ENCODE assay signal across 12 cellular contexts in the genomic region with DNA sequence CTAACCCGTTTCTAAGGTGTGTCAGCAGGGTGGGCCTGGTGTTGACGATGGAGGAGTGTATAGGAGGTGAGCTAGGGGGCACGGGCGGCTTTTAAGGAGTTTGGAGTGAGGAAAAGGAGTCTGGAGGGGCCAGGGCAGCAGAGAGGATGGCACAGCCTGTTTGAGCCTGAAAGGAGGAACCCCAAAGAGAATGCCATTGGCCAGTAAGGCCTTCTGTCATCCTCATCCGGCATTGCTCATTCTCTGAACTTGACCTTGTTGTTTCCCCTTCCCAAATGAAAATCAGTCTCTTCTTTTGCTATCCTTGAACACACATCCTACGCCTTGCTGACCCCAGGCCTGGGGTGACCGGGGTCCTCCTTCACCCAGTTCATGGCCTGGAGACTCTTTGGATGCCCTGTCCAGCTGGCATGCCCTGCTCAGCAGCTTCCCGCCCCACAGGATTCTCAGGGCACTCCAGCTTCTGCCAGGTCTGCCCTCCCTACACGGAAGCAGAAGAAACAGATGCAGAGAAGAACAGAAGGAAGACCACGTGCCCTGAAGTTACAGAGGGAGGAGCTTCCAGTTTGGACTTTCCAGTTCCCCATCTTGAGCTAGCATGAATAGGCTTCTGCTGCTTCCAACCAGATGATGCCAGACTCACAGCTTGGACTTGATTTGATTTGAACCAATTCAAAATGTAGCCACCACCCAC. TPM values are rescaled to one million over a fixed set of nuclear protein-coding genes. Genes with fewer than 3 reads are reported as not detected.
DNase-seq lines count a peak whose midpoint lies in the region; ATAC-seq, FAIRE-seq and TF ChIP-seq lines count a peak whose summit lies in the region.
"Had no signal": no experiment of that assay in that cellular context is flagged by ENCODE, and none has a peak within 500 bp of the region (broad histone marks: within the 10 kb centered on the region; RNA-seq: fewer than 3 reads in every experiment).

No MANE protein-coding gene starts in this region.

- H4K20me1 ChIP-seq in astrocyte (ENCODE audit: insufficient read depth, low read length), result no peaks in the 10 kb centered on the region

- intact Hi-C loops in right lobe of liver (cut with DNase I), result no loop called here

- no peaks in the 10 kb centered on the region for H3K9me3 ChIP-seq in astrocyte (ENCODE audit: insufficient read depth, low read depth, low read length)
- no peaks in the 10 kb centered on the region for H3K9me3 ChIP-seq in right lobe of liver
- H3K9me3 ChIP-seq: uterus had no signal

- H2AFZ ChIP-seq in astrocyte (ENCODE audit: low read depth, low read length), result no peak overlapping the region

- no peak overlapping the region for H3K4me2 ChIP-seq in astrocyte (ENCODE audit: low read length)

- peak; percentile 93 to 94 for DNase-seq in Kasumi-1 (lab: John Stamatoyannopoulos, UW)
- no peak for DNase-seq in astrocyte (ENCODE audit: low read depth)
- DNase-seq in right lobe of liver, result no peak
- no peak for DNase-seq in GM13976 (ENCODE audit: low spot score)
- no peak for DNase-seq in ACHN
- DNase-seq: activated B cell treated with CpG ODN at 0.5 μM for 24 hours; activated naive CD4-positive, alpha-beta T cell treated with anti-CD3 and anti-CD28 coated beads for 36 hours; effector memory CD8-positive, alpha-beta T cell had no signal

- TF ChIP-seq POLR2A in right lobe of liver (IDR thresholded peaks at IDR 0.05), result no peak

- H3K4me1 ChIP-seq in astrocyte (ENCODE audit: insufficient read depth, low read length) (peaks cover 10% of the 10 kb centered on the region), right lobe of liver (peaks cover 0 to 26% (median under 1%) of the 10 kb centered on the region in 4 donors)
- H3K4me1 ChIP-seq: uterus had no signal

- H3K4me3 ChIP-seq in astrocyte (ENCODE audit: insufficient read depth, low read depth, low read length), result no peak overlapping the region
- no peak overlapping the region for H3K4me3 ChIP-seq in right lobe of liver
- H3K4me3 ChIP-seq: uterus had no signal

- H3K9ac ChIP-seq in astrocyte (ENCODE audit: low read length), result no peak overlapping the region

- H3K27ac ChIP-seq in astrocyte (ENCODE audit: low read depth, low read length) (no peak overlapping the region), right lobe of liver (peak overlapping the region in 2 of 3 donors; percentile 2 to 8), temporal lobe (ENCODE audit: low read depth, low read length) (peak overlapping the region; percentile 69)
- H3K27ac ChIP-seq: uterus had no signal

- H3K4me3 Mint-ChIP-seq in astrocyte (ENCODE audit: unreplicated experiment), result no peak overlapping the region
- H3K4me3 Mint-ChIP-seq: activated B cell treated with CpG ODN at 0.5 μM for 24 hours; activated naive CD4-positive, alpha-beta T cell treated with anti-CD3 and anti-CD28 coated beads for 36 hours; effector memory CD8-positive, alpha-beta T cell had no signal

- peak overlapping the region; percentile 26 for H3K27ac Mint-ChIP-seq in astrocyte (ENCODE audit: unreplicated experiment)
- H3K27ac Mint-ChIP-seq: activated B cell treated with CpG ODN at 0.5 μM for 24 hours; activated naive CD4-positive, alpha-beta T cell treated with anti-CD3 and anti-CD28 coated beads for 36 hours; effector memory CD8-positive, alpha-beta T cell had no signal

- WGBS in right lobe of liver (ENCODE audit: insufficient coverage, low coverage, low lambda C conversion rate, missing lambda C conversion rate), result 75% methylated on average over 10 of the region's 10 CpGs

- no peaks in the 10 kb centered on the region for H3K27me3 ChIP-seq in astrocyte (ENCODE audit: insufficient read depth, low read length)
- H3K27me3 ChIP-seq in right lobe of liver, result no peaks in the 10 kb centered on the region
- H3K27me3 ChIP-seq: uterus had no signal

- no peak for FAIRE-seq in astrocyte (lab: Jason Lieb, UNC)

- H3K27me3 Mint-ChIP-seq in astrocyte (ENCODE audit: low read depth, unreplicated experiment), result no peaks in the 10 kb centered on the region

- H3K4me1 Mint-ChIP-seq in astrocyte (ENCODE audit: low read depth, unreplicated experiment), result peaks cover 16% of the 10 kb centered on the region
- H3K4me1 Mint-ChIP-seq: activated B cell treated with CpG ODN at 0.5 μM for 24 hours had no signal

- TF ChIP-seq CTCF in astrocyte (IDR thresholded peaks at IDR 0.05; ENCODE audit: insufficient read depth, low read depth, low read length) (no peak), right lobe of liver (IDR thresholded peaks at IDR 0.05) (no peak), GM13976 (IDR thresholded peaks at IDR 0.05; ENCODE audit: borderline replicate concordance, control extremely low read depth, extremely low read depth, insufficient read depth, missing control alignments) (no peak)

- ATAC-seq in right lobe of liver (peak; percentile 29 to 62 (median 58)), HG02885 (IDR thresholded peaks at IDR 0.05; ENCODE audit: poor library complexity, unreplicated experiment) (no peak), HG03135 (IDR thresholded peaks at IDR 0.05; ENCODE audit: unreplicated experiment) (no peak)
- ATAC-seq: effector memory CD8-positive, alpha-beta T cell had no signal

- in situ Hi-C loops in GM13976 (cut with MboI; ENCODE audit: low sequenced_read_pairs, unreplicated experiment) (no loop called here), ACHN (cut with HindIII; ENCODE audit: low pct_ligation_motif_present, low pct_unique_long_range_greater_than_20kb, low sequenced_read_pairs) (no loop called here)

- no peaks in the 10 kb centered on the region for H3K36me3 Mint-ChIP-seq in astrocyte (ENCODE audit: low read depth, unreplicated experiment)

- H3K79me2 ChIP-seq in astrocyte (ENCODE audit: insufficient read depth, low read length), result no peaks in the 10 kb centered on the region

- H3K36me3 ChIP-seq in astrocyte (ENCODE audit: insufficient read depth, low read length) (no peaks in the 10 kb centered on the region), right lobe of liver (no peaks in the 10 kb centered on the region)
- H3K36me3 ChIP-seq: uterus had no signal

- no peaks in the 10 kb centered on the region for H3K9me3 Mint-ChIP-seq in astrocyte (ENCODE audit: unreplicated experiment)
- H3K9me3 Mint-ChIP-seq: activated B cell treated with CpG ODN at 0.5 μM for 24 hours; activated naive CD4-positive, alpha-beta T cell treated with anti-CD3 and anti-CD28 coated beads for 36 hours; effector memory CD8-positive, alpha-beta T cell had no signal

RNA-seq across cellular contexts. Expression of a gene that starts 20.5 kb away (rescaled TPM):
- total RNA-seq in astrocyte (37.6 and 38.7 TPM in 2 replicates), right lobe of liver (1 to 10 TPM in 3 of 6 experiments, under 1 TPM in 3; 0.88 to 2.2 (median 1.0) TPM), temporal lobe (112 TPM)

RNA-seq across cellular contexts. Expression of a gene that starts 31.1 kb away (rescaled TPM):
- total RNA-seq in astrocyte (174 and 192 TPM in 2 replicates), right lobe of liver (10 to 100 TPM; 41.6 to 95.1 (median 70.6) TPM), temporal lobe (114 TPM)

Comparison
In these comparisons a context has a peak if more than half of its experiments do, and no peak if none do; other contexts are left out.
1. DNase-seq: peak in Kasumi-1 (2 of 2); none in astrocyte (single experiment), right lobe of liver (0 of 3), GM13976 (single experiment) and ACHN (single experiment).
2. ATAC-seq: peak in right lobe of liver (4 of 4); none in HG02885 (single experiment) and HG03135 (single experiment).
3. RNA of a gene that starts 20.5 kb away (total RNA-seq): 112 TPM in temporal lobe (single experiment) and 37.6 to 38.7 TPM in astrocyte; 0.88 to 2.2 TPM in right lobe of liver; every median in the first group is over 10 times any median in the second.